17 cellular contexts compared by ENCODE assay signal in genomic region chr16:5175263-5175662, GRCh38.
A peak's percentile ranks its signal among the peaks of the same experiment; 100 is the strongest.
DNase-seq lines count a peak whose midpoint lies in the region; ATAC-seq lines count a peak whose summit lies in the region.
"Had no signal": no experiment of that assay in that cellular context is flagged by ENCODE, and none has a peak within 500 bp of the region (broad histone marks: within the 10 kb centered on the region; RNA-seq: fewer than 3 reads in every experiment).

No MANE protein-coding gene starts in this region.

- DNase-seq in NCI-H1092 treated with DMSO at 0.1 percent for 48 hours (lab: John Stamatoyannopoulos, UW) (peak; percentile 8), NCI-H1092 (lab: John Stamatoyannopoulos, UW) (no peak), NCI-H446 treated with DMSO at 0.1 percent for 48 hours (lab: John Stamatoyannopoulos, UW) (peak; percentile 17), hippocampal formation (lab: John Stamatoyannopoulos, UW) (peak; percentile 3 to 10), superior temporal gyrus (ENCODE audit: extremely low spot score) (peak; percentile 40), HT-29 (ENCODE audit: low spot score) (no peak)
- DNase-seq: C1 segment of cervical spinal cord, MM.1S, NCI-H1417, NCI-H2081, NCI-H345, NCI-H774, SHP77 treated with DMSO at 0.1 percent for 48 hours had no signal

- H3K36me3 Mint-ChIP-seq in stimulated activated memory B cell treated with anti-CD40 and anti-IgM and Interleukin-4, amounts not matched to agents 10 μg/mL and 1 μg/mL and 100 μg/mL, for 72 hours, result no peaks in the 10 kb centered on the region

- no peak overlapping the region for H3K4me3 Mint-ChIP-seq in stimulated activated memory B cell treated with anti-CD40 and anti-IgM and Interleukin-4, amounts not matched to agents 10 μg/mL and 1 μg/mL and 100 μg/mL, for 72 hours

- no peak overlapping the region for H3K27ac Mint-ChIP-seq in stimulated activated memory B cell treated with anti-CD40 and anti-IgM and Interleukin-4, amounts not matched to agents 10 μg/mL and 1 μg/mL and 100 μg/mL, for 72 hours

- H3K27me3 Mint-ChIP-seq in stimulated activated memory B cell treated with anti-CD40 and anti-IgM and Interleukin-4, amounts not matched to agents 10 μg/mL and 1 μg/mL and 100 μg/mL, for 72 hours, result peaks cover 27% of the 10 kb centered on the region

- ATAC-seq in GM18868 (IDR thresholded peaks at IDR 0.05; ENCODE audit: unreplicated experiment), result no peak
- ATAC-seq in stimulated activated memory B cell treated with anti-CD40 and anti-IgM and Interleukin-4, amounts not matched to agents 10 μg/mL and 1 μg/mL and 100 μg/mL, for 72 hours, result no peak
- ATAC-seq: GM12878, HepG2 had no signal

- no peaks in the 10 kb centered on the region for H3K4me1 Mint-ChIP-seq in stimulated activated memory B cell treated with anti-CD40 and anti-IgM and Interleukin-4, amounts not matched to agents 10 μg/mL and 1 μg/mL and 100 μg/mL, for 72 hours

- H3K9me3 Mint-ChIP-seq in stimulated activated memory B cell treated with anti-CD40 and anti-IgM and Interleukin-4, amounts not matched to agents 10 μg/mL and 1 μg/mL and 100 μg/mL, for 72 hours, result peaks cover 17% of the 10 kb centered on the region

Comparison
In these comparisons a context has a peak if more than half of its experiments do, and no peak if none do; other contexts are left out.
1. DNase-seq: peak in NCI-H1092 treated with DMSO at 0.1 percent for 48 hours (single experiment), NCI-H446 treated with DMSO at 0.1 percent for 48 hours (single experiment), hippocampal formation (2 of 2) and superior temporal gyrus (single experiment); none in NCI-H1092 (single experiment) and HT-29 (single experiment).